ENCODE assay signal across 23 cellular contexts in the genomic region with DNA sequence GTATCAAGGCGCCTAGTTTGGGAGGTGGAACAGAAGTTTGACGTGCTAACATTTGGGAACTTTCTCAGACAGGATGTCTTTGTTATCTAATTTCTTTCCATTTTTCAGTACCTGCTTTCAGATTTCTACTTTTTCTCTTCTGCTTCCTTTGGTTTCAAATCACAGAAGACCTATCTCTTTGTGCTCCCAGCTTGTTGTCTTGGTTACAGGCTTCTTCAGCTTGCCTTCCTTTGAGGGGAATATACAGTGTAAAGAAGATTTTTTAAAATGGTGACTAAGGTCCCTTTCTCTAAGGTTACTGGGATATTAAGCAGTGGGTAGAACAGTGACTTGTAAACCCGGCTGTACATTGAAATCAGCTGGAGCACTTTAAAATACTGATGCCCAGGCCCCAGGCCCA.
"Had no signal": no experiment of that assay in that cellular context is flagged by ENCODE, and none has a peak within 500 bp of the region (broad histone marks: within the 10 kb centered on the region; RNA-seq: fewer than 3 reads in every experiment).

No MANE protein-coding gene starts in this region.

- FAIRE-seq: endometrium, keratinocyte had no signal

- DNase-seq: activated CD4-positive, alpha-beta T cell treated with anti-CD3 and anti-CD28 coated beads, Interleukin-2, amount 10 ng/mL, durations not matched to agents 7 days and 5 days; activated CD8-positive, alpha-beta T cell treated with anti-CD3 and anti-CD28 coated beads, Interleukin-2, amount 10 ng/mL, durations not matched to agents 7 days and 5 days; activated gamma-delta T cell treated with Interleukin-2 at 50 U/mL for 16 hours; adrenal gland; colonic mucosa; left colon; spleen; stimulated activated CD4-positive, alpha-beta T cell treated with anti-CD3 and anti-CD28 coated beads, Interleukin-4, amount 100 ng/mL, for 24 hours; stimulated activated naive CD8-positive, alpha-beta T cell treated with anti-CD3 and anti-CD28 coated beads, Interleukin-15, Interleukin-2, amounts not matched to agents 100 U/mL and 50 U/mL, for 24 hours; substantia nigra; SW 1271; T-helper 2 cell; thyroid gland; upper lobe of right lung had no signal

- H3K4me1 ChIP-seq: adrenal gland, ascending aorta, breast epithelium, colonic mucosa, right atrium auricular region, spleen, thyroid gland, upper lobe of right lung had no signal

- H3K27ac Mint-ChIP-seq: activated CD4-positive, alpha-beta T cell treated with anti-CD3 and anti-CD28 coated beads, Interleukin-2, amount 10 ng/mL, durations not matched to agents 7 days and 5 days; activated CD8-positive, alpha-beta T cell treated with anti-CD3 and anti-CD28 coated beads, Interleukin-2, amount 10 ng/mL, durations not matched to agents 7 days and 5 days; activated naive CD8-positive, alpha-beta T cell; memory B cell; nephron had no signal

- H3K9me3 Mint-ChIP-seq: activated CD4-positive, alpha-beta T cell treated with anti-CD3 and anti-CD28 coated beads, Interleukin-2, amount 10 ng/mL, durations not matched to agents 7 days and 5 days; central memory CD8-positive, alpha-beta T cell; memory B cell; nephron had no signal

- H3K27ac ChIP-seq: adrenal gland, ascending aorta, breast epithelium, colonic mucosa, right atrium auricular region, spleen, thyroid gland, upper lobe of right lung had no signal

- H3K27me3 Mint-ChIP-seq: activated CD4-positive, alpha-beta T cell treated with anti-CD3 and anti-CD28 coated beads, Interleukin-2, amount 10 ng/mL, durations not matched to agents 7 days and 5 days; activated naive CD8-positive, alpha-beta T cell; central memory CD8-positive, alpha-beta T cell; memory B cell had no signal

- ATAC-seq: activated CD8-positive, alpha-beta T cell treated with anti-CD3 and anti-CD28 coated beads, Interleukin-2, amount 10 ng/mL, durations not matched to agents 7 days and 5 days; stimulated activated naive CD8-positive, alpha-beta T cell treated with anti-CD3 and anti-CD28 coated beads, Interleukin-15, Interleukin-2, amounts not matched to agents 100 U/mL and 50 U/mL, for 24 hours; upper lobe of right lung had no signal

- H3K4me3 ChIP-seq: adrenal gland, ascending aorta, breast epithelium, colonic mucosa, right atrium auricular region, spleen, thyroid gland, upper lobe of right lung had no signal

- H3K4me3 Mint-ChIP-seq: activated CD4-positive, alpha-beta T cell treated with anti-CD3 and anti-CD28 coated beads, Interleukin-2, amount 10 ng/mL, durations not matched to agents 7 days and 5 days; activated CD8-positive, alpha-beta T cell treated with anti-CD3 and anti-CD28 coated beads, Interleukin-2, amount 10 ng/mL, durations not matched to agents 7 days and 5 days; activated naive CD8-positive, alpha-beta T cell; central memory CD8-positive, alpha-beta T cell; memory B cell; nephron had no signal

- H3K9me3 ChIP-seq: adrenal gland, ascending aorta, breast epithelium, colonic mucosa, right atrium auricular region, spleen, thyroid gland, upper lobe of right lung had no signal
